ENCODE assay signal across 16 cellular contexts in the genomic region with DNA sequence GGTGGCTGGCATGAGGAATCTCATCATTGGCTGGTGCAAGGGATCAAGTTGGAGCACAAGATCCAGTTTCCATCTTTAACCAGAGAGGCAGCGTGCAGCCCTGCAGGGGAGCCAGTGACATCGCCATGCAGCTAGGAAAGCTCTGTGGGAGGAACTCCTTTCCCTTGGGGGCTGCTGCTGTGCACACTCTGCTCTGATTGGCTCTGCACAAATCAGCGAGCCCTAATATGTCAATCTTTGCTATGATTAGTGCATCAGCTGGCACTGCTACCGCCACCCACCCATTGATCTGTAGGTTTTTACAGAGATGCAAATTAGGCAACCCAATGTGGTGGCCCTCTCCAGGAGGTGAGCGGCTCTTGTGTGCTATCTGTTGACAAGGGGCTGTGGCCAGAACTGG.
DNase-seq lines count a peak whose midpoint lies in the region; ATAC-seq and TF ChIP-seq lines count a peak whose summit lies in the region.
"Had no signal": no experiment of that assay in that cellular context is flagged by ENCODE, and none has a peak within 500 bp of the region (broad histone marks: within the 10 kb centered on the region; RNA-seq: fewer than 3 reads in every experiment).

No MANE protein-coding gene starts in this region.

- intact Hi-C loops in A673 (cut with micrococcal nuclease; ENCODE audit: unreplicated experiment) = no loop called here
- intact Hi-C loops in head of caudate nucleus (cut with DNase I) = no loop called here

- POLR2A ChIA-PET in A673 (lab: Charles Lee; ENCODE audit: low non-redundant PET) = no interaction called here

- CTCF ChIA-PET in A673 (lab: Charles Lee) = interaction anchor here (1.1 kb wide), 1 partner anchor 27 kb away, joined by 3 read pairs; no protein-coding TSS in a partner anchor

- H3K9me3 ChIP-seq in A673 (ENCODE audit: low read depth, low read length, poor library complexity, severe bottlenecking) (no peaks in the 10 kb centered on the region), MG63 (no peaks in the 10 kb centered on the region)
- H3K9me3 ChIP-seq: Caco-2 had no signal

- peaks cover 26% of the 10 kb centered on the region for H3K4me1 ChIP-seq in A673 (ENCODE audit: insufficient read depth, low read length, poor library complexity, severe bottlenecking)

- no TSS peak for BruUV-seq in A673 (replicated peaks; lab: Mats Ljungman, UMichigan)

- H3K27me3 ChIP-seq in A673 (replicated peaks; ENCODE audit: insufficient read depth, low read depth, low read length, poor library complexity) (no peaks in the 10 kb centered on the region), MG63 (no peaks in the 10 kb centered on the region)

- H3K4me3 ChIP-seq in A673 (ENCODE audit: low read depth, low read length, poor library complexity, severe bottlenecking) = no peak overlapping the region
- no peak overlapping the region for H3K4me3 ChIP-seq in MG63
- H3K4me3 ChIP-seq: GM23248 had no signal

- H3K36me3 ChIP-seq in A673 (ENCODE audit: insufficient read depth, low read length, poor library complexity, severe bottlenecking) (no peaks in the 10 kb centered on the region), MG63 (no peaks in the 10 kb centered on the region)

- DNase-seq in A673 (ENCODE audit: low spot score) (peak; percentile 60), D341Med (ENCODE audit: low spot score) (peak; percentile 3), NCI-H2107 (lab: John Stamatoyannopoulos, UW) (peak; percentile 21), head of caudate nucleus (peak; percentile 36 to 94 (median 74)), MG63 (no peak), Kasumi-1 (lab: John Stamatoyannopoulos, UW) (no peak)
- DNase-seq: Caco-2, DMS53, GM23248, NCI-H1092, NCI-H2029, NCI-H345, NCI-H774, RPMI8226, T-helper 17 cell had no signal

- H3K27ac ChIP-seq in A673 (ENCODE audit: low read depth, low read length, poor library complexity, severe bottlenecking) = no peak overlapping the region
- H3K27ac ChIP-seq: GM23248 had no signal

- no peak for TF ChIP-seq CTCF in A673 (conservative IDR thresholded peaks at IDR 0.05; ENCODE audit: low read depth, low read length)

- no peak for ATAC-seq in GM21825 (IDR thresholded peaks at IDR 0.05; ENCODE audit: unreplicated experiment)
- ATAC-seq: T-helper 17 cell had no signal

Comparison
In these comparisons a context has a peak if more than half of its experiments do, and no peak if none do; other contexts are left out.
1. DNase-seq: peak in A673 (single experiment), D341Med (single experiment), NCI-H2107 (single experiment) and head of caudate nucleus (42 of 42); none in MG63 (single experiment) and Kasumi-1 (0 of 2).